ENCODE assay signal across 8 cellular contexts in genomic region chr10:69409176-69409495, GRCh38. TPM values are rescaled to one million over a fixed set of nuclear protein-coding genes. Genes with fewer than 3 reads are reported as not detected.
DNase-seq lines count a peak whose midpoint lies in the region; ATAC-seq and TF ChIP-seq lines count a peak whose summit lies in the region.

No MANE protein-coding gene starts in this region.

- peaks cover 0 to 35% (median 12%) of the 10 kb centered on the region in 4 donors for H3K4me1 Mint-ChIP-seq in CD4-positive, CD25-positive, alpha-beta regulatory T cell

- peaks cover 5% of the 10 kb centered on the region for H3K36me3 ChIP-seq in CD4-positive, CD25-positive, alpha-beta regulatory T cell (ENCODE audit: control insufficient read depth, insufficient read depth, low read length)
- H3K36me3 ChIP-seq in Panc1 (ENCODE audit: control insufficient read depth, insufficient read depth, low read length) (no peaks in the 10 kb centered on the region), ovary (no peaks in the 10 kb centered on the region)

- WGBS in ovary, 3 donors = 2 to 14% (median 5%) methylated on average over 7 of the region's 7 CpGs

- no peak for TF ChIP-seq CTCF in Panc1 (IDR thresholded peaks at IDR 0.05)
- TF ChIP-seq CTCF in ovary (IDR thresholded peaks at IDR 0.05) = peak in 1 of 3 donors; percentile 3

- H3K4me1 ChIP-seq in CD4-positive, CD25-positive, alpha-beta regulatory T cell (ENCODE audit: control insufficient read depth, insufficient read depth, low read length, poor library complexity, severe bottlenecking) = peaks cover 15% of the 10 kb centered on the region
- H3K4me1 ChIP-seq in Panc1 (ENCODE audit: control insufficient read depth, insufficient read depth, low read length) (peaks cover 17% of the 10 kb centered on the region; the same call in 1 of the 2 replicates), ovary (ENCODE audit: insufficient read depth) (peaks cover 6% of the 10 kb centered on the region)

- H3K36me3 Mint-ChIP-seq in CD4-positive, CD25-positive, alpha-beta regulatory T cell = peaks cover 4% of the 10 kb centered on the region

- no peak for TF ChIP-seq EP300 in ovary (IDR thresholded peaks at IDR 0.05)

- peak overlapping the region in 1 of 4 donors; percentile 43 for H3K4me3 Mint-ChIP-seq in CD4-positive, CD25-positive, alpha-beta regulatory T cell

- TF ChIP-seq POLR2A in ovary (IDR thresholded peaks at IDR 0.05) = no peak

- no peak overlapping the region for H3K4me3 ChIP-seq in CD4-positive, CD25-positive, alpha-beta regulatory T cell (ENCODE audit: low read depth, low read length)
- H3K4me3 ChIP-seq in Panc1 (ENCODE audit: low read depth in 2 of 2, low read length in 2 of 2) = peak overlapping the region; percentile 34 to 48
- H3K4me3 ChIP-seq in ovary = peak overlapping the region; percentile 47

- BruUV-seq in Panc1 (replicated peaks; lab: Mats Ljungman, UMichigan) = no TSS peak

- H3K9me3 Mint-ChIP-seq in CD4-positive, CD25-positive, alpha-beta regulatory T cell = no peaks in the 10 kb centered on the region

- DNase-seq in CD4-positive, CD25-positive, alpha-beta regulatory T cell = no peak
- DNase-seq in Panc1 (ENCODE audit: low read depth, low spot score) = no peak
- DNase-seq in epithelial cell of prostate (ENCODE audit: low read depth, low spot score) = no peak
- no peak for DNase-seq in ovary
- DNase-seq in stimulated activated CD4-positive, alpha-beta T cell treated with anti-CD3 and anti-CD28 coated beads, Interleukin-12 subunit alpha, Interleukin-12 subunit beta, amount 100 ng/mL, for 4 hours = no peak
- no peak for DNase-seq in SIG-M5 (lab: John Stamatoyannopoulos, UW)

- intact Hi-C loops in Panc1 (cut with micrococcal nuclease; ENCODE audit: unreplicated experiment) (loop anchor here (5.0 kb wide), 1 partner anchor 228 kb away; no protein-coding TSS in a partner anchor), ovary (cut with DNase I) (loop anchor here in 1 of 4 donors (10.0 kb wide), 1 partner anchor 504 kb away; the partner anchor contains the start of gene DDX50)

- CTCF ChIA-PET in Panc1 (lab: Charles Lee) = interaction anchor here (1.0 to 1.1 kb wide), 4 partner anchors 18 to 220 kb away, joined by 3 to 4 read pairs (median 4); no protein-coding TSS in a partner anchor

- no peaks in the 10 kb centered on the region for H3K9me3 ChIP-seq in CD4-positive, CD25-positive, alpha-beta regulatory T cell (ENCODE audit: control insufficient read depth in 2 of 2, low read length in 2 of 2)
- H3K9me3 ChIP-seq in Panc1 (ENCODE audit: control insufficient read depth, insufficient read depth, low read depth, low read length) (no peaks in the 10 kb centered on the region), ovary (no peaks in the 10 kb centered on the region)

- H3K27ac ChIP-seq in CD4-positive, CD25-positive, alpha-beta regulatory T cell (ENCODE audit: insufficient read depth, low read length, poor library complexity, severe bottlenecking) = peak overlapping the region; percentile 91
- peak overlapping the region; percentile 86 for H3K27ac ChIP-seq in Panc1 (ENCODE audit: low read length)
- peak overlapping the region; percentile 41 for H3K27ac ChIP-seq in epithelial cell of prostate
- peak overlapping the region; percentile 66 to 92 for H3K27ac ChIP-seq in ovary

- in situ Hi-C loops in Panc1 (cut with HindIII; ENCODE audit: low pct_unique_long_range_greater_than_20kb, low sequenced_read_pairs) = no loop called here

- H3K27me3 ChIP-seq in CD4-positive, CD25-positive, alpha-beta regulatory T cell (ENCODE audit: control insufficient read depth, insufficient read depth, low read length) = no peaks in the 10 kb centered on the region
- H3K27me3 ChIP-seq in Panc1 (ENCODE audit: control insufficient read depth, insufficient read depth, low read length) (no peaks in the 10 kb centered on the region), ovary (no peaks in the 10 kb centered on the region)

- no peaks in the 10 kb centered on the region for H3K27me3 Mint-ChIP-seq in CD4-positive, CD25-positive, alpha-beta regulatory T cell

- H3K27ac Mint-ChIP-seq in CD4-positive, CD25-positive, alpha-beta regulatory T cell = peak overlapping the region; percentile 60 to 90 (median 83)

- POLR2A ChIA-PET in Panc1 (lab: Charles Lee) = no interaction called here

- no peak for ATAC-seq in CD4-positive, CD25-positive, alpha-beta regulatory T cell (ENCODE audit: low read depth in 2 of 2)
- ATAC-seq in Panc1 (no peak; the same call in 1 of the 2 replicates), HG03457 (IDR thresholded peaks at IDR 0.05; ENCODE audit: unreplicated experiment) (no peak), GM21423 (IDR thresholded peaks at IDR 0.05; ENCODE audit: unreplicated experiment) (no peak)

RNA-seq across cellular contexts. Expression of gene TACR2, which starts 7.6 kb away (rescaled TPM):
- not detected for total RNA-seq in CD4-positive, CD25-positive, alpha-beta regulatory T cell
- under 1 TPM in 2 of 4 donors, not detected in 2; 0.13 to 0.14 TPM for polyA plus RNA-seq in CD4-positive, CD25-positive, alpha-beta regulatory T cell
- 0.21 TPM for total RNA-seq in Panc1 (2021; ENCODE audit: unreplicated experiment)
- polyA plus RNA-seq in Panc1 (2012; ENCODE audit: insufficient read length) = 0.94 TPM
- total RNA-seq in ovary = 1 to 10 TPM; 1.0 to 6.2 (median 2.2) TPM
- 1 to 10 TPM; 1.4 to 2.5 TPM for polyA plus RNA-seq in ovary

RNA-seq across cellular contexts. Expression of gene TSPAN15, which starts 42.1 kb away (rescaled TPM):
- 4.3 TPM for total RNA-seq in CD4-positive, CD25-positive, alpha-beta regulatory T cell
- 1 to 10 TPM; 1.5 to 6.0 (median 3.1) TPM for polyA plus RNA-seq in CD4-positive, CD25-positive, alpha-beta regulatory T cell
- total RNA-seq in Panc1 (2021; ENCODE audit: unreplicated experiment) (199 TPM), ovary (10 to 100 TPM in 3 of 7 donors, 1 to 10 TPM in 4; 2.8 to 13.7 (median 5.6) TPM)
- polyA plus RNA-seq in Panc1 (2012; ENCODE audit: insufficient read length) = 415 TPM
- polyA plus RNA-seq in ovary = 10 to 100 TPM in 1 of 2 donors, 1 to 10 TPM in 1; 5.1 to 13.7 TPM

Comparison
In these comparisons a context has a peak if more than half of its experiments do, and no peak if none do; other contexts are left out.
1. H3K27ac ChIP-seq: peak in every context shown above with its lines; median percentile 91 in CD4-positive, CD25-positive, alpha-beta regulatory T cell; 86 in Panc1; 79 in ovary; 41 in epithelial cell of prostate.
2. RNA of gene TSPAN15, which starts 42.1 kb away (total RNA-seq): 199 TPM in Panc1 (single experiment); 2.8 to 13.7 TPM in ovary and 4.3 TPM in CD4-positive, CD25-positive, alpha-beta regulatory T cell (single experiment); every median in the first group is over 10 times any median in the second.